23 cellular contexts compared by ENCODE assay signal in the genomic region with DNA sequence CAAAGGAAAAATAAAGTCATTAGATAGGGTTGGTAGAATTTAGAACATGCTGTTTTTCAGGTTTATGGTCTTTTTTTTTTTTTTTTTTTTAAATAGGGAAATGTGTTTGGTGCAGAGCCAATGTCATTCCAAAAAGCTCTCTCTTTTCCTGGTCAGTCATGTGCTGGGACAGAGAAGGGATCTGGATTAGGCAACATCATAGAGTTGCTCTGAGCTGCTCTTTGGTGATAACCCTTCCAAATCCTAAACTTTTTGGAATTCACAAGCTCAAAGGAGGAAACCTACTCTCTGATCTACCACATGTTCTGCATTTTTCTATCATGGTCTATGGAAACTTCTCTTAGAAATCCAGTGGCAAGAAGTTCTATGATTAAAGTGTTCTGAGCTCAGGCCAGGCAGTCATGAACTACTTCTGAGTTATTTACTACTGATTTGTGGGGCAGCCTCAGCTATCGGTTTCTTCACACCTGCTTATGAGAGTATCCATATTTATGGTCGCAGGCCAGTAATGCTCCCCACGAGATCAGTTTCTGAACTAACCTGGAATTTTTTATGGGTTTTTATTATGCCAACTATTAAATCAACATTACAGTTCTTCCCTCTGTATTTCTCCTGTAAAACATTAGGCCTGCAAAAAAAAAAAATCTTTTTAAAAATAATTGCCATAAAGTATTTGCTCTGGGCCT. TPM values are rescaled to one million over a fixed set of nuclear protein-coding genes. Genes with fewer than 3 reads are reported as not detected.
DNase-seq lines count a peak whose midpoint lies in the region; ATAC-seq, FAIRE-seq and TF ChIP-seq lines count a peak whose summit lies in the region.
"Had no signal": no experiment of that assay in that cellular context is flagged by ENCODE, and none has a peak within 500 bp of the region (broad histone marks: within the 10 kb centered on the region; RNA-seq: fewer than 3 reads in every experiment).

No MANE protein-coding gene starts in this region.

- H3K9me1 ChIP-seq in endothelial cell of umbilical vein (replicated peaks; ENCODE audit: control insufficient read depth, extremely low read depth, insufficient read depth, low read length) = no peaks in the 10 kb centered on the region

- H3K4me1 Mint-ChIP-seq in MCF 10A (ENCODE audit: insufficient read depth, unreplicated experiment) = peaks cover 59% of the 10 kb centered on the region
- peaks cover 69% of the 10 kb centered on the region for H3K4me1 Mint-ChIP-seq in osteocyte (ENCODE audit: unreplicated experiment)
- peaks cover 33% of the 10 kb centered on the region for H3K4me1 Mint-ChIP-seq in WTC11

- intact Hi-C loops in MCF 10A (cut with micrococcal nuclease) = loop anchor here (5.0 kb wide), 1 partner anchor 283 kb away; the partner anchor contains the start of gene HIVEP1
- intact Hi-C loops in mammary epithelial cell (cut with micrococcal nuclease) = no loop called here
- intact Hi-C loops in endothelial cell of umbilical vein (cut with micrococcal nuclease) = loop anchor here (5.0 kb wide), 1 partner anchor 1083 kb away; no protein-coding TSS in a partner anchor
- intact Hi-C loops in Right ventricle myocardium inferior (cut with DNase I) = no loop called here

- in situ Hi-C loops in mammary epithelial cell (cut with MboI; ENCODE audit: low sequenced_read_pairs in 2 of 2) = loop anchor here in 1 of 2 donors (5.0 to 10.0 kb wide), 2 partner anchors 180 to 302 kb away; no protein-coding TSS in a partner anchor

- BruUV-seq in MCF 10A (replicated peaks; lab: Mats Ljungman, UMichigan) (no TSS peak), mammary epithelial cell (replicated peaks; lab: Mats Ljungman, UMichigan) (no TSS peak), endothelial cell of umbilical vein (replicated peaks; lab: Mats Ljungman, UMichigan) (no TSS peak)

- H3K4me2 ChIP-seq in mammary epithelial cell (ENCODE audit: insufficient read depth, low read depth, low read length) (no peak overlapping the region), endothelial cell of umbilical vein (ENCODE audit: insufficient read depth, low read length) (peak overlapping the region; percentile 93)

- H3K36me3 Mint-ChIP-seq in MCF 10A (ENCODE audit: insufficient read depth, unreplicated experiment) = peaks cover 33% of the 10 kb centered on the region
- H3K36me3 Mint-ChIP-seq in osteocyte (ENCODE audit: unreplicated experiment) = peaks cover 16% of the 10 kb centered on the region
- no peaks in the 10 kb centered on the region for H3K36me3 Mint-ChIP-seq in WTC11
- H3K36me3 Mint-ChIP-seq: mesothelial cell of epicardium had no signal

- TF ChIP-seq POLR2A in endothelial cell of umbilical vein (IDR thresholded peaks at IDR 0.05; ENCODE audit: low read depth, low read length) = peak; percentile 93

- H3K9ac ChIP-seq in mammary epithelial cell (ENCODE audit: insufficient read depth, low read length) = no peak overlapping the region
- peak overlapping the region; percentile 99 for H3K9ac ChIP-seq in endothelial cell of umbilical vein (replicated peaks; ENCODE audit: extremely low read depth, insufficient read depth, low read length)

- H3K4me1 ChIP-seq in mammary epithelial cell (ENCODE audit: insufficient read depth, low read length) (peaks cover 12% of the 10 kb centered on the region), endothelial cell of umbilical vein (ENCODE audit: control insufficient read depth, extremely low read depth, insufficient read depth, low read length) (peaks cover 30% of the 10 kb centered on the region)
- H3K4me1 ChIP-seq: upper lobe of right lung had no signal

- H4K20me1 ChIP-seq in mammary epithelial cell (ENCODE audit: insufficient read depth, low read length) = no peaks in the 10 kb centered on the region
- H4K20me1 ChIP-seq in endothelial cell of umbilical vein (replicated peaks; ENCODE audit: control insufficient read depth, extremely low read depth, insufficient read depth, low read length) = peaks cover 4% of the 10 kb centered on the region

- DNase-seq in MCF 10A (ENCODE audit: unreplicated experiment) (no peak), mammary epithelial cell (no peak), endothelial cell of umbilical vein (ENCODE audit: low read depth, low spot score) (peak; percentile 37), osteocyte (ENCODE audit: extremely low spot score, unreplicated experiment) (no peak), WTC11 (ENCODE audit: low spot score) (no peak), COR-L47 (lab: John Stamatoyannopoulos, UW) (no peak), Right ventricle myocardium inferior (ENCODE audit: missing footprints) (no peak)
- DNase-seq: activated CD4-positive, alpha-beta T cell treated with anti-CD3 and anti-CD28 coated beads, Interleukin-2, amount 50 U/mL, for 1 hour; DMS153; GF-D8; NCI-H1436 treated with DMSO at 0.1 percent for 48 hours; NCI-H774; OCI-M1; stimulated activated CD4-positive, alpha-beta T cell treated with anti-CD3 and anti-CD28 coated beads, Interleukin-1b, Interleukin-23, amount 100 ng/mL, for 48 hours; stimulated activated naive CD4-positive, alpha-beta T cell; upper lobe of right lung had no signal

- no peaks in the 10 kb centered on the region for H3K9me3 Mint-ChIP-seq in MCF 10A (ENCODE audit: unreplicated experiment)
- H3K9me3 Mint-ChIP-seq in osteocyte (ENCODE audit: unreplicated experiment) = no peaks in the 10 kb centered on the region
- H3K9me3 Mint-ChIP-seq in WTC11 = no peaks in the 10 kb centered on the region
- H3K9me3 Mint-ChIP-seq: activated T-helper 2 cell treated with anti-CD3 and anti-CD28 coated beads, Interferon-gamma antibody, Interleukin-2, Interleukin-4, amounts not matched to agents 10 μg/mL and 5 μg/mL and 100 μg/mL, durations not matched to agents 14 hours and 24 hours and 36 hours; mesothelial cell of epicardium; T-helper 1 cell treated with Interleukin-12 subunit alpha and Interleukin-12 subunit beta and Interleukin-4 antibody, amounts not matched to agents 30 μg/mL and 1 μg/mL, for 36 hours had no signal

- no peak overlapping the region for H3K4me3 ChIP-seq in mammary epithelial cell (replicated peaks in 1 of 3; ENCODE audit: insufficient read depth in 1 of 3, low read depth in 2 of 3, low read length in 3 of 3)
- H3K4me3 ChIP-seq in endothelial cell of umbilical vein (replicated peaks in 1 of 3; ENCODE audit: insufficient read depth in 1 of 3, low read depth in 1 of 3, low read length in 3 of 3) = peak overlapping the region in 2 of 3 experiments; percentile 91 to 96
- H3K4me3 ChIP-seq: upper lobe of right lung had no signal

- ATAC-seq in WTC11 (no peak), HG03521 (IDR thresholded peaks at IDR 0.05; ENCODE audit: unreplicated experiment) (no peak), Right ventricle myocardium inferior (no peak)
- ATAC-seq: esophagus mucosa, upper lobe of right lung had no signal

- TF ChIP-seq CTCF in MCF 10A (IDR thresholded peaks at IDR 0.05; ENCODE audit: unreplicated experiment) (no peak), mammary epithelial cell (conservative IDR thresholded peaks at IDR 0.05 in 1 of 2, IDR thresholded peaks at IDR 0.05 in 1 of 2; ENCODE audit: extremely low read depth in 1 of 2, insufficient read depth in 1 of 2, low read depth in 1 of 2, low read length in 2 of 2) (no peak), endothelial cell of umbilical vein (IDR thresholded peaks at IDR 0.05; ENCODE audit: extremely low read depth in 1 of 2, insufficient read depth in 1 of 2, low read depth in 1 of 2, low read length in 2 of 2) (no peak), osteocyte (IDR thresholded peaks at IDR 0.05) (no peak), WTC11 (IDR thresholded peaks at IDR 0.05) (no peak)

- H3K36me3 ChIP-seq in mammary epithelial cell (ENCODE audit: insufficient read depth, low read length) (peaks cover 4% of the 10 kb centered on the region), endothelial cell of umbilical vein (ENCODE audit: control insufficient read depth in 2 of 2, extremely low read depth in 1 of 2, insufficient read depth in 2 of 2, low read length in 2 of 2) (peaks cover 35 to 54% of the 10 kb centered on the region in 2 experiments)
- H3K36me3 ChIP-seq: upper lobe of right lung had no signal

- H3K79me2 ChIP-seq in mammary epithelial cell (ENCODE audit: insufficient read depth, low read length) = peaks cover 12% of the 10 kb centered on the region
- H3K79me2 ChIP-seq in endothelial cell of umbilical vein (ENCODE audit: control insufficient read depth, insufficient read depth, low read length) = peaks cover 53% of the 10 kb centered on the region

- peak overlapping the region; percentile 95 for H3K27ac Mint-ChIP-seq in MCF 10A (ENCODE audit: low read depth, unreplicated experiment)
- H3K27ac Mint-ChIP-seq in osteocyte (ENCODE audit: unreplicated experiment) = peak overlapping the region; percentile 94
- H3K27ac Mint-ChIP-seq in WTC11 = no peak overlapping the region
- H3K27ac Mint-ChIP-seq: activated T-helper 2 cell treated with anti-CD3 and anti-CD28 coated beads, Interferon-gamma antibody, Interleukin-2, Interleukin-4, amounts not matched to agents 10 μg/mL and 5 μg/mL and 100 μg/mL, durations not matched to agents 14 hours and 24 hours and 36 hours; mesothelial cell of epicardium; progenitor cell of endocrine pancreas; T-helper 1 cell treated with Interleukin-12 subunit alpha and Interleukin-12 subunit beta and Interleukin-4 antibody, amounts not matched to agents 30 μg/mL and 1 μg/mL, for 36 hours had no signal

- H3K9me3 ChIP-seq in mammary epithelial cell (replicated peaks; ENCODE audit: insufficient read depth, low read length) (no peaks in the 10 kb centered on the region), endothelial cell of umbilical vein (replicated peaks; ENCODE audit: control insufficient read depth, insufficient read depth, low read length) (no peaks in the 10 kb centered on the region)
- H3K9me3 ChIP-seq: upper lobe of right lung had no signal

- no peak for FAIRE-seq in endothelial cell of umbilical vein (lab: Jason Lieb, UNC)

- POLR2A ChIA-PET in MCF 10A (lab: Yijun Ruan, JAX) = interaction anchor here (0.7 to 21.2 kb wide), 7 partner anchors 9 to 308 kb away, joined by 3 to 371 read pairs (median 5); no protein-coding TSS in a partner anchor
- POLR2A ChIA-PET in endothelial cell of umbilical vein (lab: Charles Lee) = interaction anchor here (0.6 to 2.1 kb wide), 10 partner anchors 198 to 685 kb away, joined by 3 to 11 read pairs (median 3); no protein-coding TSS in a partner anchor
- POLR2A ChIA-PET in WTC11 (lab: Charles Lee) = interaction anchor here (0.6 kb wide), 1 partner anchor 706 kb away, joined by 4 read pairs; no protein-coding TSS in a partner anchor

- CTCF ChIA-PET in MCF 10A (lab: Yijun Ruan, JAX) (interaction anchor here (0.6 to 7.3 kb wide), 4 partner anchors 188 to 639 kb away, joined by 3 to 197 read pairs (median 4); no protein-coding TSS in a partner anchor), mammary epithelial cell (lab: Charles Lee; ENCODE audit: low non-redundant PET) (no interaction called here), endothelial cell of umbilical vein (lab: Charles Lee) (interaction anchor here (0.8 to 1.2 kb wide), 6 partner anchors 18 to 639 kb away, joined by 3 to 14 read pairs (median 4); no protein-coding TSS in a partner anchor), WTC11 (lab: Charles Lee) (interaction anchor here (0.7 kb wide), 1 partner anchor 311 kb away, joined by 3 read pairs; no protein-coding TSS in a partner anchor)

- H3K27me3 ChIP-seq in mammary epithelial cell (ENCODE audit: insufficient read depth, low read length) (no peaks in the 10 kb centered on the region), endothelial cell of umbilical vein (ENCODE audit: control insufficient read depth in 2 of 2, insufficient read depth in 2 of 2, low read length in 2 of 2) (no peaks in the 10 kb centered on the region)
- H3K27me3 ChIP-seq: upper lobe of right lung had no signal

- WGBS in mammary epithelial cell (ENCODE audit: low coverage, missing lambda C conversion rate) = 100% methylated on average over 3 of the region's 3 CpGs

- H3K27ac ChIP-seq in mammary epithelial cell (ENCODE audit: insufficient read depth, low read depth, low read length) (no peak overlapping the region), endothelial cell of umbilical vein (ENCODE audit: insufficient read depth, low read depth, low read length) (peak overlapping the region; percentile 98)
- H3K27ac ChIP-seq: C4-2B, upper lobe of right lung had no signal

- H2AFZ ChIP-seq in mammary epithelial cell (ENCODE audit: low read depth, low read length) (no peak overlapping the region), endothelial cell of umbilical vein (ENCODE audit: low read depth, low read length) (no peak overlapping the region)

- dilution Hi-C loops in mammary epithelial cell (cut with HindIII; ENCODE audit: low sequenced_read_pairs) = loop anchor here (10.0 kb wide), 1 partner anchor 190 kb away; no protein-coding TSS in a partner anchor
- dilution Hi-C loops in endothelial cell of umbilical vein (cut with MboI; ENCODE audit: extremely low pct_ligation_motif_present, low sequenced_read_pairs) = loop anchor here (10.0 to 25.0 kb wide), 4 partner anchors 192 to 683 kb away; no protein-coding TSS in a partner anchor

- H3K4me3 Mint-ChIP-seq in MCF 10A (ENCODE audit: unreplicated experiment) (no peak overlapping the region), osteocyte (ENCODE audit: unreplicated experiment) (no peak overlapping the region), WTC11 (no peak overlapping the region)
- H3K4me3 Mint-ChIP-seq: mesothelial cell of epicardium; T-helper 1 cell treated with Interleukin-12 subunit alpha and Interleukin-12 subunit beta and Interleukin-4 antibody, amounts not matched to agents 30 μg/mL and 1 μg/mL, for 36 hours had no signal

- H3K27me3 Mint-ChIP-seq in MCF 10A (ENCODE audit: insufficient read depth, unreplicated experiment) = no peaks in the 10 kb centered on the region
- no peaks in the 10 kb centered on the region for H3K27me3 Mint-ChIP-seq in osteocyte (ENCODE audit: unreplicated experiment)
- H3K27me3 Mint-ChIP-seq in WTC11 (ENCODE audit: low read depth) = peaks cover 18% of the 10 kb centered on the region

RNA-seq across cellular contexts. Expression of gene EDN1, which starts 4.8 kb away (rescaled TPM):
- total RNA-seq in MCF 10A (2022) (1.2 and 2.7 TPM in 2 replicates), mammary epithelial cell (10 to 100 TPM in 1 of 2 donors, 1 to 10 TPM in 1; 8.9 to 11.3 TPM), endothelial cell of umbilical vein (493 and 514 TPM in 2 replicates), osteocyte (10.9 and 13.2 TPM in 2 replicates), WTC11 (2021) (0.50 to 1.0 TPM (median 0.80 TPM) in 3 replicates), Right ventricle myocardium inferior (2.9 TPM)
- polyA plus RNA-seq in mammary epithelial cell (2.5 TPM), endothelial cell of umbilical vein (492 and 498 TPM in 2 replicates)
- polyA minus RNA-seq in mammary epithelial cell (0.78 TPM), endothelial cell of umbilical vein (345 and 433 TPM in 2 replicates)
- 660 and 712 TPM in 2 replicates for polyA plus RNA-seq in endothelial cell of umbilical vein (2011; cell fraction: cytosol; rRNA removed)
- polyA plus RNA-seq in endothelial cell of umbilical vein (2011; cell fraction: nucleus; rRNA removed) = 777 and 878 TPM in 2 replicates
- polyA plus RNA-seq in endothelial cell of umbilical vein (2012) = 406 and 493 TPM in 2 replicates
- 1.2 TPM for polyA minus RNA-seq in endothelial cell of umbilical vein (2011; cell fraction: cytosol; rRNA and poly(A)+ RNA removed)
- 248 and 267 TPM in 2 replicates for polyA minus RNA-seq in endothelial cell of umbilical vein (2011; cell fraction: nucleus; rRNA and poly(A)+ RNA removed)

Comparison
In these comparisons a context has a peak if more than half of its experiments do, and no peak if none do; other contexts are left out.
1. intact Hi-C loops: an anchor here in MCF 10A (5.0 kb wide) and endothelial cell of umbilical vein (5.0 kb wide); none called in mammary epithelial cell and Right ventricle myocardium inferior.
2. H3K4me3 ChIP-seq: peak in endothelial cell of umbilical vein (2 of 3); none in mammary epithelial cell (0 of 3).
3. RNA of gene EDN1, which starts 4.8 kb away (total RNA-seq): 493 to 514 TPM in endothelial cell of umbilical vein; 10.9 to 13.2 TPM in osteocyte, 8.9 to 11.3 TPM in mammary epithelial cell, 2.9 TPM in Right ventricle myocardium inferior (single experiment), 1.2 to 2.7 TPM in MCF 10A and 0.50 to 1.0 TPM in WTC11; every median in the first group is over 10 times any median in the second.